34 cellular contexts compared by ENCODE assay signal in genomic region chr22:17816649-17817048, GRCh38.
"Had no signal": no experiment of that assay in that cellular context is flagged by ENCODE, and none has a peak within 500 bp of the region (broad histone marks: within the 10 kb centered on the region; RNA-seq: fewer than 3 reads in every experiment).

No MANE protein-coding gene starts in this region.

- H3K27ac ChIP-seq: KMS-11 had no signal

- H3K4me3 ChIP-seq: MG63 had no signal

- H3K27me3 ChIP-seq: MG63 had no signal

- H3K9ac ChIP-seq: KMS-11 had no signal

- H3K4me2 ChIP-seq: KMS-11 had no signal

- H3K9me3 ChIP-seq: MG63 had no signal

- DNase-seq: Karpas-422, Kasumi-1, KG1, MG63, MM.1S, MV-4-11, NCI-H1048, NCI-H1092, NCI-H1092 treated with DMSO at 0.1 percent for 48 hours, NCI-H1105, NCI-H1105 treated with DMSO at 0.1 percent for 48 hours, NCI-H1417, NCI-H1417 treated with DMSO at 0.1 percent for 48 hours, NCI-H1436, NCI-H1436 treated with DMSO at 0.1 percent for 48 hours, NCI-H146, NCI-H1694, NCI-H1694 treated with DMSO at 0.1 percent for 48 hours, NCI-H187, NCI-H187 treated with DMSO at 0.1 percent for 48 hours, NCI-H1930, NCI-H2029, NCI-H2029 treated with DMSO at 0.1 percent for 48 hours, NCI-H2081, NCI-H2081 treated with DMSO at 0.1 percent for 48 hours, NCI-H2107, NCI-H2171, NCI-H2171 treated with DMSO at 0.1 percent for 48 hours, NCI-H2227 treated with DMSO at 0.1 percent for 48 hours, NCI-H226, NCI-H345, NCI-H446, NCI-H446 treated with DMSO at 0.1 percent for 48 hours had no signal
